Comparison of ENCODE assay signal across 1 cellular context in the genomic region with DNA sequence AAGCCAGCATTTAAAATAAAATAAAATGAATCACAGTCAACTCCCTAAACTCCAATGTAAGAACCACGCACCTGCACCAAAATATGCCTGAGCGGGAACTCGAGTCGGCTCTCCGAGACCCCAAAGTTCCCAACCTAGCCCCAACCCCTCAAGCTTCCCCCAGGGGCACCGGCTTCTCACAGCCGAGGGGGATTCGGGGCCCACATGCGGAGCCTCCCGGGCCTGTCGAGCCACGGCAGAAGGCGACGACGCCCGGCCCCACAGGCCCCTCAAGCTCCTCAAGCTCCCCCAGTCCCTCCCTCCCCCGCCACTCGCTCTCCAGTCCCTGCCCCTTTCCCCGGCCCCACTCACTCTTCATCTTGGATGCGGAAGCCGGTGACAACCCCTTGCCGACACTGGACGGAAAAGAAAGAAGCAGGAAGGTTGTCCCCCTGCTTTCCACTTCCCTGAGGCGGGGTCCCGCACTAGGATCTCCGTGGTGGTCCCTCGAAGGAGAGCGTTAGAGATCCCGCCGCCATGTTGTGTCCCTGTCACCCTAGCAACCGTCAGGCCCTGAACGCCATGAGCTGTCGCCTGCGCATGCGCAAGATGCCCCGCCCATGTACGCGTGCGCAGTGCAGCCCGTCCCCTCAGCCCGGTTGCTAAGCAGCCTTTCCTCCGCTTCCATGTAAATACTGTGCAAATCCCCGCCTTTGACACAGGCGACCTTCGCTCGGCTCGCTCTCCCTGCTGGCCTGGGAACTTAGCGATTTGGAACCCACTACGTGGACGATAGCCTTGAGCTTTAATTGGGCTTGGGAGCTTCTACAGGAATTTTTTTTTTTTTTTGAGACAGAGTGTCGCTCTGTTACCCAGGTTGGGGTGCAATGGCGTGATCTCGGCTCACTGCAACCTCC.
TF ChIP-seq lines count a peak whose summit lies in the region.

A gene with protein sequence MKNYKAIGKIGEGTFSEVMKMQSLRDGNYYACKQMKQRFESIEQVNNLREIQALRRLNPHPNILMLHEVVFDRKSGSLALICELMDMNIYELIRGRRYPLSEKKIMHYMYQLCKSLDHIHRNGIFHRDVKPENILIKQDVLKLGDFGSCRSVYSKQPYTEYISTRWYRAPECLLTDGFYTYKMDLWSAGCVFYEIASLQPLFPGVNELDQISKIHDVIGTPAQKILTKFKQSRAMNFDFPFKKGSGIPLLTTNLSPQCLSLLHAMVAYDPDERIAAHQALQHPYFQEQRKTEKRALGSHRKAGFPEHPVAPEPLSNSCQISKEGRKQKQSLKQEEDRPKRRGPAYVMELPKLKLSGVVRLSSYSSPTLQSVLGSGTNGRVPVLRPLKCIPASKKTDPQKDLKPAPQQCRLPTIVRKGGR (minus strand): TSS at position 554 of the 896 bp plus-strand sequence. CDS start 196 bp downstream, at position 358.

TF ChIP-seq in HepG2, 621 proteins besides CTCF, POLR2A, EP300 and RAD21 (continued from another document and continues in another):
- TF ChIP-seq, protein P1, sequence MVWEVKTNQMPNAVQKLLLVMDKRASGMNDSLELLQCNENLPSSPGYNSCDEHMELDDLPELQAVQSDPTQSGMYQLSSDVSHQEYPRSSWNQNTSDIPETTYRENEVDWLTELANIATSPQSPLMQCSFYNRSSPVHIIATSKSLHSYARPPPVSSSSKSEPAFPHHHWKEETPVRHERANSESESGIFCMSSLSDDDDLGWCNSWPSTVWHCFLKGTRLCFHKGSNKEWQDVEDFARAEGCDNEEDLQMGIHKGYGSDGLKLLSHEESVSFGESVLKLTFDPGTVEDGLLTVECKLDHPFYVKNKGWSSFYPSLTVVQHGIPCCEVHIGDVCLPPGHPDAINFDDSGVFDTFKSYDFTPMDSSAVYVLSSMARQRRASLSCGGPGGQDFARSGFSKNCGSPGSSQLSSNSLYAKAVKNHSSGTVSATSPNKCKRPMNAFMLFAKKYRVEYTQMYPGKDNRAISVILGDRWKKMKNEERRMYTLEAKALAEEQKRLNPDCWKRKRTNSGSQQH (CRISPR knock-in tag; IDR thresholded peaks at IDR 0.05; ENCODE audit: low read depth), result no peak
- peak; percentile 80; the same call in 1 of the 2 replicates for TF ChIP-seq KDM5A (IDR thresholded peaks at IDR 0.05; ENCODE audit: borderline replicate concordance, low read length)
- no peak for TF ChIP-seq AKAP8 (CRISPR knock-in tag; IDR thresholded peaks at IDR 0.05)
- peak; percentile 44; the same call in 1 of the 2 replicates for TF ChIP-seq DPF2 (CRISPR knock-in tag; IDR thresholded peaks at IDR 0.05; ENCODE audit: borderline replicate concordance, low read depth)
- no peak for TF ChIP-seq REXO4 (CRISPR knock-in tag; IDR thresholded peaks at IDR 0.05; ENCODE audit: borderline replicate concordance)
- TF ChIP-seq, protein P2, sequence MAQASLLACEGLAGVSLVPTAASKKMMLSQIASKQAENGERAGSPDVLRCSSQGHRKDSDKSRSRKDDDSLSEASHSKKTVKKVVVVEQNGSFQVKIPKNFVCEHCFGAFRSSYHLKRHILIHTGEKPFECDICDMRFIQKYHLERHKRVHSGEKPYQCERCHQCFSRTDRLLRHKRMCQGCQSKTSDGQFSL (CRISPR knock-in tag; IDR thresholded peaks at IDR 0.05), result no peak
- TF ChIP-seq, protein P3, sequence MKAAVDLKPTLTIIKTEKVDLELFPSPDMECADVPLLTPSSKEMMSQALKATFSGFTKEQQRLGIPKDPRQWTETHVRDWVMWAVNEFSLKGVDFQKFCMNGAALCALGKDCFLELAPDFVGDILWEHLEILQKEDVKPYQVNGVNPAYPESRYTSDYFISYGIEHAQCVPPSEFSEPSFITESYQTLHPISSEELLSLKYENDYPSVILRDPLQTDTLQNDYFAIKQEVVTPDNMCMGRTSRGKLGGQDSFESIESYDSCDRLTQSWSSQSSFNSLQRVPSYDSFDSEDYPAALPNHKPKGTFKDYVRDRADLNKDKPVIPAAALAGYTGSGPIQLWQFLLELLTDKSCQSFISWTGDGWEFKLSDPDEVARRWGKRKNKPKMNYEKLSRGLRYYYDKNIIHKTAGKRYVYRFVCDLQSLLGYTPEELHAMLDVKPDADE (CRISPR knock-in tag; IDR thresholded peaks at IDR 0.05), result no peak
- no peak for TF ChIP-seq ZNF446 (CRISPR knock-in tag; IDR thresholded peaks at IDR 0.05)
- TF ChIP-seq HDAC6 (IDR thresholded peaks at IDR 0.05; ENCODE audit: low read depth, low read length), result no peak
- TF ChIP-seq CCAR2 (optimal IDR thresholded peaks at IDR 0.05; ENCODE audit: low read depth, low read length), result no peak
- TF ChIP-seq RFX5 (IDR thresholded peaks at IDR 0.05; ENCODE audit: low read depth, low read length), result peak; percentile 82
- TF ChIP-seq, protein P4, sequence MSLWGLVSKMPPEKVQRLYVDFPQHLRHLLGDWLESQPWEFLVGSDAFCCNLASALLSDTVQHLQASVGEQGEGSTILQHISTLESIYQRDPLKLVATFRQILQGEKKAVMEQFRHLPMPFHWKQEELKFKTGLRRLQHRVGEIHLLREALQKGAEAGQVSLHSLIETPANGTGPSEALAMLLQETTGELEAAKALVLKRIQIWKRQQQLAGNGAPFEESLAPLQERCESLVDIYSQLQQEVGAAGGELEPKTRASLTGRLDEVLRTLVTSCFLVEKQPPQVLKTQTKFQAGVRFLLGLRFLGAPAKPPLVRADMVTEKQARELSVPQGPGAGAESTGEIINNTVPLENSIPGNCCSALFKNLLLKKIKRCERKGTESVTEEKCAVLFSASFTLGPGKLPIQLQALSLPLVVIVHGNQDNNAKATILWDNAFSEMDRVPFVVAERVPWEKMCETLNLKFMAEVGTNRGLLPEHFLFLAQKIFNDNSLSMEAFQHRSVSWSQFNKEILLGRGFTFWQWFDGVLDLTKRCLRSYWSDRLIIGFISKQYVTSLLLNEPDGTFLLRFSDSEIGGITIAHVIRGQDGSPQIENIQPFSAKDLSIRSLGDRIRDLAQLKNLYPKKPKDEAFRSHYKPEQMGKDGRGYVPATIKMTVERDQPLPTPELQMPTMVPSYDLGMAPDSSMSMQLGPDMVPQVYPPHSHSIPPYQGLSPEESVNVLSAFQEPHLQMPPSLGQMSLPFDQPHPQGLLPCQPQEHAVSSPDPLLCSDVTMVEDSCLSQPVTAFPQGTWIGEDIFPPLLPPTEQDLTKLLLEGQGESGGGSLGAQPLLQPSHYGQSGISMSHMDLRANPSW (CRISPR knock-in tag; IDR thresholded peaks at IDR 0.05; ENCODE audit: borderline replicate concordance), result no peak
- TF ChIP-seq SYNCRIP (IDR thresholded peaks at IDR 0.05; ENCODE audit: insufficient read depth, low read depth, low read length), result no peak
- no peak for TF ChIP-seq ZNF33A (CRISPR knock-in tag; IDR thresholded peaks at IDR 0.05; ENCODE audit: borderline replicate concordance)
- peak; percentile 60; the same call in 1 of the 2 replicates for TF ChIP-seq ZNF619 (CRISPR knock-in tag; IDR thresholded peaks at IDR 0.05)
- TF ChIP-seq, protein P5, sequence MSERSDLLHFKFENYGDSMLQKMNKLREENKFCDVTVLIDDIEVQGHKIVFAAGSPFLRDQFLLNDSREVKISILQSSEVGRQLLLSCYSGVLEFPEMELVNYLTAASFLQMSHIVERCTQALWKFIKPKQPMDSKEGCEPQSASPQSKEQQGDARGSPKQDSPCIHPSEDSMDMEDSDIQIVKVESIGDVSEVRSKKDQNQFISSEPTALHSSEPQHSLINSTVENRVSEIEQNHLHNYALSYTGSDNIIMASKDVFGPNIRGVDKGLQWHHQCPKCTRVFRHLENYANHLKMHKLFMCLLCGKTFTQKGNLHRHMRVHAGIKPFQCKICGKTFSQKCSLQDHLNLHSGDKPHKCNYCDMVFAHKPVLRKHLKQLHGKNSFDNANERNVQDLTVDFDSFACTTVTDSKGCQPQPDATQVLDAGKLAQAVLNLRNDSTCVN (CRISPR knock-in tag; IDR thresholded peaks at IDR 0.05; ENCODE audit: borderline replicate concordance), result no peak
- TF ChIP-seq, protein P6, sequence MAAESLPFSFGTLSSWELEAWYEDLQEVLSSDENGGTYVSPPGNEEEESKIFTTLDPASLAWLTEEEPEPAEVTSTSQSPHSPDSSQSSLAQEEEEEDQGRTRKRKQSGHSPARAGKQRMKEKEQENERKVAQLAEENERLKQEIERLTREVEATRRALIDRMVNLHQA (CRISPR knock-in tag; IDR thresholded peaks at IDR 0.05), result no peak
- TF ChIP-seq, protein P7, sequence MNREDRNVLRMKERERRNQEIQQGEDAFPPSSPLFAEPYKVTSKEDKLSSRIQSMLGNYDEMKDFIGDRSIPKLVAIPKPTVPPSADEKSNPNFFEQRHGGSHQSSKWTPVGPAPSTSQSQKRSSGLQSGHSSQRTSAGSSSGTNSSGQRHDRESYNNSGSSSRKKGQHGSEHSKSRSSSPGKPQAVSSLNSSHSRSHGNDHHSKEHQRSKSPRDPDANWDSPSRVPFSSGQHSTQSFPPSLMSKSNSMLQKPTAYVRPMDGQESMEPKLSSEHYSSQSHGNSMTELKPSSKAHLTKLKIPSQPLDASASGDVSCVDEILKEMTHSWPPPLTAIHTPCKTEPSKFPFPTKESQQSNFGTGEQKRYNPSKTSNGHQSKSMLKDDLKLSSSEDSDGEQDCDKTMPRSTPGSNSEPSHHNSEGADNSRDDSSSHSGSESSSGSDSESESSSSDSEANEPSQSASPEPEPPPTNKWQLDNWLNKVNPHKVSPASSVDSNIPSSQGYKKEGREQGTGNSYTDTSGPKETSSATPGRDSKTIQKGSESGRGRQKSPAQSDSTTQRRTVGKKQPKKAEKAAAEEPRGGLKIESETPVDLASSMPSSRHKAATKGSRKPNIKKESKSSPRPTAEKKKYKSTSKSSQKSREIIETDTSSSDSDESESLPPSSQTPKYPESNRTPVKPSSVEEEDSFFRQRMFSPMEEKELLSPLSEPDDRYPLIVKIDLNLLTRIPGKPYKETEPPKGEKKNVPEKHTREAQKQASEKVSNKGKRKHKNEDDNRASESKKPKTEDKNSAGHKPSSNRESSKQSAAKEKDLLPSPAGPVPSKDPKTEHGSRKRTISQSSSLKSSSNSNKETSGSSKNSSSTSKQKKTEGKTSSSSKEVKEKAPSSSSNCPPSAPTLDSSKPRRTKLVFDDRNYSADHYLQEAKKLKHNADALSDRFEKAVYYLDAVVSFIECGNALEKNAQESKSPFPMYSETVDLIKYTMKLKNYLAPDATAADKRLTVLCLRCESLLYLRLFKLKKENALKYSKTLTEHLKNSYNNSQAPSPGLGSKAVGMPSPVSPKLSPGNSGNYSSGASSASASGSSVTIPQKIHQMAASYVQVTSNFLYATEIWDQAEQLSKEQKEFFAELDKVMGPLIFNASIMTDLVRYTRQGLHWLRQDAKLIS (CRISPR knock-in tag; IDR thresholded peaks at IDR 0.05), result no peak
- 0 out of 2 replicates have a peak, but pooled peaks have one; percentile 49 for TF ChIP-seq KDM6A (CRISPR knock-in tag; IDR thresholded peaks at IDR 0.05; ENCODE audit: low read depth)
- no peak for TF ChIP-seq ZMYM2 (CRISPR knock-in tag; IDR thresholded peaks at IDR 0.05)
- TF ChIP-seq, protein P8, sequence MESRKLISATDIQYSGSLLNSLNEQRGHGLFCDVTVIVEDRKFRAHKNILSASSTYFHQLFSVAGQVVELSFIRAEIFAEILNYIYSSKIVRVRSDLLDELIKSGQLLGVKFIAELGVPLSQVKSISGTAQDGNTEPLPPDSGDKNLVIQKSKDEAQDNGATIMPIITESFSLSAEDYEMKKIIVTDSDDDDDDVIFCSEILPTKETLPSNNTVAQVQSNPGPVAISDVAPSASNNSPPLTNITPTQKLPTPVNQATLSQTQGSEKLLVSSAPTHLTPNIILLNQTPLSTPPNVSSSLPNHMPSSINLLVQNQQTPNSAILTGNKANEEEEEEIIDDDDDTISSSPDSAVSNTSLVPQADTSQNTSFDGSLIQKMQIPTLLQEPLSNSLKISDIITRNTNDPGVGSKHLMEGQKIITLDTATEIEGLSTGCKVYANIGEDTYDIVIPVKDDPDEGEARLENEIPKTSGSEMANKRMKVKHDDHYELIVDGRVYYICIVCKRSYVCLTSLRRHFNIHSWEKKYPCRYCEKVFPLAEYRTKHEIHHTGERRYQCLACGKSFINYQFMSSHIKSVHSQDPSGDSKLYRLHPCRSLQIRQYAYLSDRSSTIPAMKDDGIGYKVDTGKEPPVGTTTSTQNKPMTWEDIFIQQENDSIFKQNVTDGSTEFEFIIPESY (CRISPR knock-in tag; IDR thresholded peaks at IDR 0.05), result no peak
- TF ChIP-seq TOE1 (CRISPR knock-in tag; IDR thresholded peaks at IDR 0.05), result no peak
- no peak for TF ChIP-seq FOXP1 (IDR thresholded peaks at IDR 0.05)
- no peak for TF ChIP-seq FOXP1 (CRISPR knock-in tag; IDR thresholded peaks at IDR 0.05)
- TF ChIP-seq SMYD3 (CRISPR knock-in tag; IDR thresholded peaks at IDR 0.05), result no peak
- TF ChIP-seq, protein P9, sequence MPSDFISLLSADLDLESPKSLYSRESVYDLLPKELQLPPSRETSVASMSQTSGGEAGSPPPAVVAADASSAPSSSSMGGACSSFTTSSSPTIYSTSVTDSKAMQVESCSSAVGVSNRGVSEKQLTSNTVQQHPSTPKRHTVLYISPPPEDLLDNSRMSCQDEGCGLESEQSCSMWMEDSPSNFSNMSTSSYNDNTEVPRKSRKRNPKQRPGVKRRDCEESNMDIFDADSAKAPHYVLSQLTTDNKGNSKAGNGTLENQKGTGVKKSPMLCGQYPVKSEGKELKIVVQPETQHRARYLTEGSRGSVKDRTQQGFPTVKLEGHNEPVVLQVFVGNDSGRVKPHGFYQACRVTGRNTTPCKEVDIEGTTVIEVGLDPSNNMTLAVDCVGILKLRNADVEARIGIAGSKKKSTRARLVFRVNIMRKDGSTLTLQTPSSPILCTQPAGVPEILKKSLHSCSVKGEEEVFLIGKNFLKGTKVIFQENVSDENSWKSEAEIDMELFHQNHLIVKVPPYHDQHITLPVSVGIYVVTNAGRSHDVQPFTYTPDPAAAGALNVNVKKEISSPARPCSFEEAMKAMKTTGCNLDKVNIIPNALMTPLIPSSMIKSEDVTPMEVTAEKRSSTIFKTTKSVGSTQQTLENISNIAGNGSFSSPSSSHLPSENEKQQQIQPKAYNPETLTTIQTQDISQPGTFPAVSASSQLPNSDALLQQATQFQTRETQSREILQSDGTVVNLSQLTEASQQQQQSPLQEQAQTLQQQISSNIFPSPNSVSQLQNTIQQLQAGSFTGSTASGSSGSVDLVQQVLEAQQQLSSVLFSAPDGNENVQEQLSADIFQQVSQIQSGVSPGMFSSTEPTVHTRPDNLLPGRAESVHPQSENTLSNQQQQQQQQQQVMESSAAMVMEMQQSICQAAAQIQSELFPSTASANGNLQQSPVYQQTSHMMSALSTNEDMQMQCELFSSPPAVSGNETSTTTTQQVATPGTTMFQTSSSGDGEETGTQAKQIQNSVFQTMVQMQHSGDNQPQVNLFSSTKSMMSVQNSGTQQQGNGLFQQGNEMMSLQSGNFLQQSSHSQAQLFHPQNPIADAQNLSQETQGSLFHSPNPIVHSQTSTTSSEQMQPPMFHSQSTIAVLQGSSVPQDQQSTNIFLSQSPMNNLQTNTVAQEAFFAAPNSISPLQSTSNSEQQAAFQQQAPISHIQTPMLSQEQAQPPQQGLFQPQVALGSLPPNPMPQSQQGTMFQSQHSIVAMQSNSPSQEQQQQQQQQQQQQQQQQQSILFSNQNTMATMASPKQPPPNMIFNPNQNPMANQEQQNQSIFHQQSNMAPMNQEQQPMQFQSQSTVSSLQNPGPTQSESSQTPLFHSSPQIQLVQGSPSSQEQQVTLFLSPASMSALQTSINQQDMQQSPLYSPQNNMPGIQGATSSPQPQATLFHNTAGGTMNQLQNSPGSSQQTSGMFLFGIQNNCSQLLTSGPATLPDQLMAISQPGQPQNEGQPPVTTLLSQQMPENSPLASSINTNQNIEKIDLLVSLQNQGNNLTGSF (CRISPR knock-in tag; IDR thresholded peaks at IDR 0.05), result no peak
- TF ChIP-seq ZNF180 (CRISPR knock-in tag; IDR thresholded peaks at IDR 0.05; ENCODE audit: borderline replicate concordance, low read depth), result no peak
- TF ChIP-seq ZBTB8A (CRISPR knock-in tag; IDR thresholded peaks at IDR 0.05; ENCODE audit: borderline replicate concordance, low read depth), result no peak
- TF ChIP-seq ARNTL (CRISPR knock-in tag; IDR thresholded peaks at IDR 0.05), result peak; percentile 26; the same call in 1 of the 2 replicates
- peak; percentile 97 for TF ChIP-seq MXI1 (IDR thresholded peaks at IDR 0.05; ENCODE audit: borderline replicate concordance, low read depth, low read length)
- TF ChIP-seq ZNF569 (CRISPR knock-in tag; IDR thresholded peaks at IDR 0.05; ENCODE audit: borderline replicate concordance), result no peak
- no peak for TF ChIP-seq ZNF329 (CRISPR knock-in tag; IDR thresholded peaks at IDR 0.05; ENCODE audit: low read depth)
